ENCODE assay signal across 8 cellular contexts in genomic region chr2:75710577-75711253, GRCh38. TPM values are rescaled to one million over a fixed set of nuclear protein-coding genes. Genes with fewer than 3 reads are reported as not detected.
DNase-seq lines count a peak whose midpoint lies in the region; ATAC-seq and TF ChIP-seq lines count a peak whose summit lies in the region.

Gene GCFC2, minus strand, starts transcription at chr2:75710915. Its CDS starts 60 bp downstream, at chr2:75710855.

- H3K4me1 Mint-ChIP-seq in CD4-positive, alpha-beta memory T cell = peaks cover 23 to 33% (median 28%) of the 10 kb centered on the region in 4 donors
- H3K4me1 Mint-ChIP-seq in activated CD8-positive, alpha-beta T cell treated with anti-CD3 and anti-CD28 coated beads for 36 hours (ENCODE audit: low read depth) = peaks cover 28% of the 10 kb centered on the region

- peaks cover 5% of the 10 kb centered on the region in 2 donors for H3K36me3 Mint-ChIP-seq in CD4-positive, alpha-beta memory T cell
- H3K36me3 Mint-ChIP-seq in activated CD8-positive, alpha-beta T cell treated with anti-CD3 and anti-CD28 coated beads for 36 hours (ENCODE audit: low read depth) = peaks cover 19% of the 10 kb centered on the region

- ATAC-seq in GM19438 (IDR thresholded peaks at IDR 0.05; ENCODE audit: low read depth, unreplicated experiment) (peak; percentile 89), HG03575 (IDR thresholded peaks at IDR 0.05; ENCODE audit: extremely low read depth, insufficient number of reproducible peaks, low FRiP score, unreplicated experiment) (peak; percentile 74), lung (ENCODE audit: insufficient read depth, low FRiP score) (peak; percentile 98)
- peak; percentile 92 for ATAC-seq in activated CD8-positive, alpha-beta T cell treated with anti-CD3 and anti-CD28 coated beads for 36 hours

- H3K36me3 ChIP-seq in CD4-positive, alpha-beta memory T cell (ENCODE audit: insufficient read depth, low read length) = no peaks in the 10 kb centered on the region
- H3K36me3 ChIP-seq in ectodermal cell (ENCODE audit: control insufficient read depth, insufficient read depth, low read length) (peaks cover 2% of the 10 kb centered on the region), lung (ENCODE audit: control insufficient read depth in 2 of 2, insufficient read depth in 2 of 2, low read length in 2 of 2) (peaks cover 1 to 6% of the 10 kb centered on the region in 2 donors)

- no peak for TF ChIP-seq CTCF in activated CD8-positive, alpha-beta T cell treated with anti-CD3 and anti-CD28 coated beads for 36 hours (IDR thresholded peaks at IDR 0.05)
- no peak for TF ChIP-seq CTCF in lung (IDR thresholded peaks at IDR 0.05; ENCODE audit: control extremely low read depth, extremely low read depth)

- no peaks in the 10 kb centered on the region for H3K27me3 ChIP-seq in CD4-positive, alpha-beta memory T cell (ENCODE audit: insufficient read depth, low read length)
- H3K27me3 ChIP-seq in ectodermal cell (ENCODE audit: control insufficient read depth, insufficient read depth, low read length, poor library complexity, severe bottlenecking) = no peaks in the 10 kb centered on the region
- H3K27me3 ChIP-seq in lung (ENCODE audit: control insufficient read depth, insufficient read depth) = no peaks in the 10 kb centered on the region

- H3K27ac ChIP-seq in CD4-positive, alpha-beta memory T cell (ENCODE audit: low read depth, low read length) = peak within 1 kb of the TSS; percentile 70
- H3K27ac ChIP-seq in ectodermal cell (ENCODE audit: insufficient read depth, low read depth, low read length, poor library complexity, severe bottlenecking) (peak within 1 kb of the TSS; percentile 96), lung (ENCODE audit: low read depth in 1 of 2, low read length in 1 of 2) (peak within 1 kb of the TSS; percentile 94)

- 6% methylated on average over 66 of the region's 66 CpGs for WGBS in ectodermal cell, 2 experiments
- 1 to 2% methylated on average over 54 to 66 of the region's 66 CpGs for WGBS in lung, 2 donors

- H3K27me3 Mint-ChIP-seq in CD4-positive, alpha-beta memory T cell = peaks cover 1% of the 10 kb centered on the region in 2 donors
- H3K27me3 Mint-ChIP-seq in activated CD8-positive, alpha-beta T cell treated with anti-CD3 and anti-CD28 coated beads for 36 hours = peaks cover 2% of the 10 kb centered on the region

- POLR2A ChIA-PET in CD4-positive, alpha-beta memory T cell (lab: Charles Lee; ENCODE audit: partially characterized antibody) = interaction anchor here (3.8 kb wide), 1 partner anchor 64 kb away, joined by 29 read pairs; the partner anchor contains the start of gene MRPL19
- POLR2A ChIA-PET in activated CD8-positive, alpha-beta T cell treated with anti-CD3 and anti-CD28 coated beads for 36 hours (lab: Charles Lee) = interaction anchor here (1.0 to 2.2 kb wide), 5 partner anchors 13 to 65 kb away, joined by 3 to 5 read pairs (median 3); no protein-coding TSS in a partner anchor

- peaks cover 32% of the 10 kb centered on the region for H3K4me1 ChIP-seq in CD4-positive, alpha-beta memory T cell (ENCODE audit: insufficient read depth, low read length)
- no peaks in the 10 kb centered on the region for H3K4me1 ChIP-seq in ectodermal cell (ENCODE audit: control insufficient read depth, insufficient read depth, low read length)
- H3K4me1 ChIP-seq in lung (ENCODE audit: control insufficient read depth in 2 of 2, insufficient read depth in 2 of 2, low read length in 2 of 2) = peaks cover 4 to 5% of the 10 kb centered on the region in 2 donors

- intact Hi-C loops in CD4-positive, alpha-beta memory T cell (cut with micrococcal nuclease) = loop anchor here (2.0 to 10.0 kb wide), 2 partner anchors 64 to 866 kb away; partner anchors contain the start of gene MRPL19
- intact Hi-C loops in activated CD8-positive, alpha-beta T cell treated with anti-CD3 and anti-CD28 coated beads for 36 hours (cut with micrococcal nuclease) = no loop called here

- peak within 1 kb of the TSS; percentile 32 to 65 for H3K4me3 ChIP-seq in CD4-positive, alpha-beta memory T cell (ENCODE audit: low read length in 2 of 2)
- H3K4me3 ChIP-seq in ectodermal cell (ENCODE audit: insufficient read depth, low read depth, low read length) (peak within 1 kb of the TSS; percentile 72), lung (peak within 1 kb of the TSS; percentile 59)

- H3K9me3 ChIP-seq in CD4-positive, alpha-beta memory T cell (ENCODE audit: control insufficient read depth in 1 of 2, low read length in 2 of 2) = no peaks in the 10 kb centered on the region
- no peaks in the 10 kb centered on the region for H3K9me3 ChIP-seq in ectodermal cell (ENCODE audit: control insufficient read depth, low read length)
- H3K9me3 ChIP-seq in lung (ENCODE audit: control insufficient read depth in 2 of 2, insufficient read depth in 1 of 2, low read length in 1 of 2) = no peaks in the 10 kb centered on the region

- CTCF ChIA-PET in CD4-positive, alpha-beta memory T cell (lab: Charles Lee; ENCODE audit: partially characterized antibody) = interaction anchor here (0.9 to 2.0 kb wide), 5 partner anchors 9 to 46 kb away, joined by 3 to 6 read pairs (median 4); no protein-coding TSS in a partner anchor
- CTCF ChIA-PET in activated CD8-positive, alpha-beta T cell treated with anti-CD3 and anti-CD28 coated beads for 36 hours (lab: Charles Lee) = interaction anchor here (0.8 to 3.1 kb wide), 3 partner anchors 34 to 70 kb away, joined by 3 to 14 read pairs (median 12); partner anchors contain the start of gene MRPL19

- DNase-seq in CD4-positive, alpha-beta memory T cell = peak; percentile 76 to 85 (median 82)
- DNase-seq in NCI-H82 (lab: John Stamatoyannopoulos, UW) (peak; percentile 95), lung (ENCODE audit: low spot score) (peak; percentile 86)
- DNase-seq in activated CD8-positive, alpha-beta T cell treated with anti-CD3 and anti-CD28 coated beads for 36 hours = peak; percentile 87
- peak; percentile 74 to 76 (median 75) for DNase-seq in stimulated activated CD4-positive, alpha-beta T cell treated with anti-CD3 and anti-CD28 coated beads, TNF-alpha, amount 100 ng/mL, for 48 hours (ENCODE audit: low read depth in 3 of 3)

- H3K9me3 Mint-ChIP-seq in CD4-positive, alpha-beta memory T cell = peaks cover 0 to 1% (median 0%) of the 10 kb centered on the region in 8 donors
- peaks cover 2% of the 10 kb centered on the region for H3K9me3 Mint-ChIP-seq in activated CD8-positive, alpha-beta T cell treated with anti-CD3 and anti-CD28 coated beads for 36 hours

- H3K4me3 Mint-ChIP-seq in CD4-positive, alpha-beta memory T cell = peak within 1 kb of the TSS; percentile 89 to 96 (median 94)
- peak within 1 kb of the TSS; percentile 76 for H3K4me3 Mint-ChIP-seq in activated CD8-positive, alpha-beta T cell treated with anti-CD3 and anti-CD28 coated beads for 36 hours

- peak within 1 kb of the TSS; percentile 86 to 98 (median 96) for H3K27ac Mint-ChIP-seq in CD4-positive, alpha-beta memory T cell
- H3K27ac Mint-ChIP-seq in activated CD8-positive, alpha-beta T cell treated with anti-CD3 and anti-CD28 coated beads for 36 hours = peak within 1 kb of the TSS; percentile 96

RNA-seq across cellular contexts. Expression of gene GCFC2, which starts in this region (rescaled TPM):
- 10 to 100 TPM; 22.9 to 25.9 TPM for total RNA-seq in CD4-positive, alpha-beta memory T cell
- polyA plus RNA-seq in CD4-positive, alpha-beta memory T cell = 10 to 100 TPM; 28.7 to 31.2 TPM
- 10 to 100 TPM; 29.8 to 36.1 TPM for total RNA-seq in activated CD8-positive, alpha-beta T cell treated with anti-CD3 and anti-CD28 coated beads for 36 hours
- 28.4 TPM for polyA plus RNA-seq in ectodermal cell (2013, experiment 1 of 4)
- 30.5 TPM for polyA plus RNA-seq in ectodermal cell (2013, experiment 2 of 4)
- 21.4 TPM for polyA plus RNA-seq in ectodermal cell (2013, experiment 3 of 4)
- 22.5 TPM for polyA plus RNA-seq in ectodermal cell (2013, experiment 4 of 4)
- total RNA-seq in lung = 10 to 100 TPM; 15.5 to 44.9 TPM
- 10 to 100 TPM in 1 of 2 donors, 1 to 10 TPM in 1; 9.5 to 25.4 TPM for polyA plus RNA-seq in lung

Comparison
In these comparisons a context has a peak if more than half of its experiments do, and no peak if none do; other contexts are left out.
1. Peak in every context shown above with its lines: DNase-seq, ATAC-seq, H3K4me3 ChIP-seq and H3K27ac ChIP-seq.